13 cellular contexts compared by ENCODE assay signal in genomic region chr12:46908236-46908935, GRCh38.
DNase-seq lines count a peak whose midpoint lies in the region; ATAC-seq and TF ChIP-seq lines count a peak whose summit lies in the region.
"Had no signal": no experiment of that assay in that cellular context is flagged by ENCODE, and none has a peak within 500 bp of the region (broad histone marks: within the 10 kb centered on the region; RNA-seq: fewer than 3 reads in every experiment).

No MANE protein-coding gene starts in this region.

- intact Hi-C loops in MCF 10A (cut with micrococcal nuclease) (no loop called here), breast epithelium (cut with DNase I; ENCODE audit: low total_unique reads) (no loop called here)

- ATAC-seq in HG02642 (IDR thresholded peaks at IDR 0.05; ENCODE audit: poor library complexity, unreplicated experiment): no peak

- TF ChIP-seq CTCF in MCF 10A (IDR thresholded peaks at IDR 0.05; ENCODE audit: unreplicated experiment): no peak
- no peak for TF ChIP-seq CTCF in breast epithelium (IDR thresholded peaks at IDR 0.05)
- no peak for TF ChIP-seq CTCF in fibroblast of the aortic adventitia (IDR thresholded peaks at IDR 0.05; ENCODE audit: insufficient read depth, low read length)
- no peak for TF ChIP-seq CTCF in progenitor cell of endocrine pancreas (IDR thresholded peaks at IDR 0.05; ENCODE audit: unreplicated experiment)

- H3K4me3 ChIP-seq in breast epithelium (no peak overlapping the region), fibroblast of the aortic adventitia (ENCODE audit: low read depth, low read length) (no peak overlapping the region)
- H3K4me3 ChIP-seq: ovary, thyroid gland had no signal

- no peak overlapping the region for H3K4me3 Mint-ChIP-seq in MCF 10A (ENCODE audit: unreplicated experiment)
- H3K4me3 Mint-ChIP-seq in progenitor cell of endocrine pancreas (ENCODE audit: low read depth): no peak overlapping the region
- no peak overlapping the region for H3K4me3 Mint-ChIP-seq in activated CD4-positive, alpha-beta T cell treated with anti-CD3 and anti-CD28 coated beads, Interleukin-2, amount 10 ng/mL, durations not matched to agents 7 days and 5 days

- no TSS peak for BruUV-seq in MCF 10A (replicated peaks; lab: Mats Ljungman, UMichigan)

- no peaks in the 10 kb centered on the region for H3K36me3 ChIP-seq in breast epithelium
- H3K36me3 ChIP-seq: ovary, thyroid gland had no signal

- CTCF ChIA-PET in MCF 10A (lab: Yijun Ruan, JAX): interaction anchor here (0.5 to 1.5 kb wide), 9 partner anchors 10 to 532 kb away, joined by 3 to 5 read pairs (median 3); no protein-coding TSS in a partner anchor
- CTCF ChIA-PET in activated CD4-positive, alpha-beta T cell treated with anti-CD3 and anti-CD28 coated beads, Interleukin-2, amount 10 ng/mL, durations not matched to agents 7 days and 5 days (lab: Charles Lee): no interaction called here

- peak; percentile 73 for DNase-seq in MCF 10A (ENCODE audit: unreplicated experiment)
- DNase-seq in breast epithelium (ENCODE audit: low spot score in 2 of 2): no peak
- DNase-seq in T1000 (lab: John Stamatoyannopoulos, UW): peak; percentile 82
- DNase-seq in fibroblast of the aortic adventitia (ENCODE audit: low read depth): peak; percentile 52
- no peak for DNase-seq in cortex of kidney (lab: John Stamatoyannopoulos, UW)
- DNase-seq in progenitor cell of endocrine pancreas (ENCODE audit: low spot score, unreplicated experiment): no peak
- no peak for DNase-seq in activated CD4-positive, alpha-beta T cell treated with anti-CD3 and anti-CD28 coated beads, Interleukin-2, amount 10 ng/mL, durations not matched to agents 7 days and 5 days
- DNase-seq: activated gamma-delta T cell treated with Interleukin-2 at 50 U/mL for 16 hours, erythroblast, NCI-H1105 treated with DMSO at 0.1 percent for 48 hours, ovary, thyroid gland had no signal

- H3K27ac ChIP-seq in breast epithelium: no peak overlapping the region
- H3K27ac ChIP-seq: ovary, thyroid gland had no signal

- POLR2A ChIA-PET in MCF 10A (lab: Yijun Ruan, JAX): interaction anchor here (0.7 to 2.2 kb wide), 11 partner anchors 22 to 524 kb away, joined by 3 to 9 read pairs (median 4); no protein-coding TSS in a partner anchor
- POLR2A ChIA-PET in activated CD4-positive, alpha-beta T cell treated with anti-CD3 and anti-CD28 coated beads, Interleukin-2, amount 10 ng/mL, durations not matched to agents 7 days and 5 days (lab: Charles Lee): no interaction called here

- H3K27me3 Mint-ChIP-seq in MCF 10A (ENCODE audit: insufficient read depth, unreplicated experiment): no peaks in the 10 kb centered on the region
- no peaks in the 10 kb centered on the region for H3K27me3 Mint-ChIP-seq in progenitor cell of endocrine pancreas
- peaks cover 15% of the 10 kb centered on the region for H3K27me3 Mint-ChIP-seq in activated CD4-positive, alpha-beta T cell treated with anti-CD3 and anti-CD28 coated beads, Interleukin-2, amount 10 ng/mL, durations not matched to agents 7 days and 5 days

- H3K4me1 ChIP-seq in breast epithelium: no peaks in the 10 kb centered on the region
- H3K4me1 ChIP-seq: thyroid gland had no signal

- peaks cover 0 to 7% of the 10 kb centered on the region in 2 donors for H3K9me3 ChIP-seq in breast epithelium
- H3K9me3 ChIP-seq: ovary, thyroid gland had no signal

- H3K27me3 ChIP-seq in breast epithelium: no peaks in the 10 kb centered on the region
- H3K27me3 ChIP-seq: ovary, thyroid gland had no signal

- no peak for TF ChIP-seq POLR2A in breast epithelium (IDR thresholded peaks at IDR 0.05)

- H3K9me3 Mint-ChIP-seq in MCF 10A (ENCODE audit: unreplicated experiment) (peaks cover 9% of the 10 kb centered on the region), progenitor cell of endocrine pancreas (ENCODE audit: low read depth) (peaks cover 12% of the 10 kb centered on the region)
- peaks cover 8% of the 10 kb centered on the region for H3K9me3 Mint-ChIP-seq in activated CD4-positive, alpha-beta T cell treated with anti-CD3 and anti-CD28 coated beads, Interleukin-2, amount 10 ng/mL, durations not matched to agents 7 days and 5 days

- peak overlapping the region; percentile 89 for H3K27ac Mint-ChIP-seq in MCF 10A (ENCODE audit: low read depth, unreplicated experiment)
- H3K27ac Mint-ChIP-seq in progenitor cell of endocrine pancreas: no peak overlapping the region
- H3K27ac Mint-ChIP-seq in activated CD4-positive, alpha-beta T cell treated with anti-CD3 and anti-CD28 coated beads, Interleukin-2, amount 10 ng/mL, durations not matched to agents 7 days and 5 days: no peak overlapping the region

- H3K4me1 Mint-ChIP-seq in MCF 10A (ENCODE audit: insufficient read depth, unreplicated experiment) (peaks cover 22% of the 10 kb centered on the region), progenitor cell of endocrine pancreas (ENCODE audit: low read depth) (no peaks in the 10 kb centered on the region)
- no peaks in the 10 kb centered on the region for H3K4me1 Mint-ChIP-seq in activated CD4-positive, alpha-beta T cell treated with anti-CD3 and anti-CD28 coated beads, Interleukin-2, amount 10 ng/mL, durations not matched to agents 7 days and 5 days

- H3K36me3 Mint-ChIP-seq in MCF 10A (ENCODE audit: insufficient read depth, unreplicated experiment): no peaks in the 10 kb centered on the region
- H3K36me3 Mint-ChIP-seq in progenitor cell of endocrine pancreas (ENCODE audit: insufficient read depth): peaks cover 1% of the 10 kb centered on the region
- no peaks in the 10 kb centered on the region for H3K36me3 Mint-ChIP-seq in activated CD4-positive, alpha-beta T cell treated with anti-CD3 and anti-CD28 coated beads, Interleukin-2, amount 10 ng/mL, durations not matched to agents 7 days and 5 days (ENCODE audit: low read depth)

Comparison
In these comparisons a context has a peak if more than half of its experiments do, and no peak if none do; other contexts are left out.
1. DNase-seq: peak in MCF 10A (single experiment), T1000 (single experiment) and fibroblast of the aortic adventitia (single experiment); none in breast epithelium (0 of 2), cortex of kidney (single experiment), progenitor cell of endocrine pancreas (single experiment) and activated CD4-positive, alpha-beta T cell treated with anti-CD3 and anti-CD28 coated beads, Interleukin-2, amount 10 ng/mL, durations not matched to agents 7 days and 5 days (single experiment).